ENCODE assay signal across 23 cellular contexts in the genomic region with DNA sequence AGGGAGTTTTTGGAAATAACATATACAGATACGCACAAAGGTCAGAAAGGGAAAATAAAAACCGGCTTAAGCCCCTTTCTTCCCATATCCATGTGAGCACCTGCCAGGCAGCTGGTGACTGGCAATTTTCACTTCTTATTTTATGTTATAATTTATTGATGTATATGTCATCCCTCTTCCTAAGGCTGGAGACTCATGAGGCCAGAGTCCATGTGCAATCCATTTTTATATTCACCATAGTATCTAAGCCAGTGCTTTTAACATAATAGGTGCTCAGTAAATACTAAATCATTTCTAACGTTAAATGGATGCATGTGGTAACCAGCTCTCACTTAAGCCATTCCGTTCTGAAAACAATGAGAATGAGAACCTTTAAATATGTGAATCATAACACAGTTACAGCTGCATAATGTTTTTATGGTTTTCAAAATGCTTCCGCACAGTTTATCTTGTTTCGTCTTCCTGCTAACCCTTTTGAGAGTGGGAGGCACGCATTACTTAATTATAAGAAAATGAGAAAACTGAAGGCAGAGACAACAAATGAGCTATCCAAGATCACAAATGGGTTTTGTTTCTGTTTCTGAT.
"Had no signal": no experiment of that assay in that cellular context is flagged by ENCODE, and none has a peak within 500 bp of the region (broad histone marks: within the 10 kb centered on the region; RNA-seq: fewer than 3 reads in every experiment).

No MANE protein-coding gene starts in this region.

- H2AFZ ChIP-seq: parathyroid adenoma had no signal

- FAIRE-seq: keratinocyte, urothelium cell line had no signal

- H3K79me2 ChIP-seq: parathyroid adenoma had no signal

- H3K4me2 ChIP-seq: smooth muscle cell had no signal

- H3K9ac ChIP-seq: parathyroid adenoma had no signal

- H3K9me3 ChIP-seq: gastrocnemius medialis, heart right ventricle, right lobe of liver, transverse colon had no signal

- ATAC-seq: activated CD4-positive, CD25-positive, alpha-beta regulatory T cell treated with anti-CD3 and anti-CD28 coated beads, Interleukin-2, amount 50 U/mL, for 24 hours; activated T-cell treated with anti-CD3 and anti-CD28 coated beads, Interleukin-2, amount 50 U/mL, for 72 hours; gastrocnemius medialis; T-cell had no signal

- H3K4me1 ChIP-seq: gastrocnemius medialis, parathyroid adenoma, right lobe of liver had no signal

- H3K27me3 ChIP-seq: heart right ventricle, right lobe of liver, transverse colon had no signal

- H3K36me3 ChIP-seq: gastrocnemius medialis, heart right ventricle, right lobe of liver, transverse colon had no signal

- H3K27ac ChIP-seq: gastrocnemius medialis, parathyroid adenoma, right lobe of liver, VCaP had no signal

- DNase-seq: activated CD4-positive, alpha-beta memory T cell treated with anti-CD3 and anti-CD28 coated beads, Interleukin-2, amount 10 ng/mL, durations not matched to agents 7 days and 5 days; activated CD4-positive, alpha-beta T cell treated with anti-CD3 and anti-CD28 coated beads, Interleukin-2, amount 10 ng/mL, durations not matched to agents 24 days and 14 days; activated effector memory CD4-positive, alpha-beta T cell treated with Interleukin-2 at 50 U/mL for 16 hours; activated naive CD4-positive, alpha-beta T cell treated with anti-CD3 and anti-CD28 coated beads for 36 hours; activated naive CD8-positive, alpha-beta T cell treated with anti-CD3 and anti-CD28 coated beads, Interleukin-2, amount 10 ng/mL, durations not matched to agents 7 days and 5 days; activated T-cell treated with anti-CD3 and anti-CD28 coated beads, Interleukin-2, amount 50 U/mL, for 72 hours; caudate nucleus; effector CD4-positive, alpha-beta T cell; erythroblast; gastrocnemius medialis; heart right ventricle; left ventricle myocardium superior; nucleus accumbens; right lobe of liver; stimulated activated CD4-positive, alpha-beta T cell treated with anti-CD3 and anti-CD28 coated beads, Interleukin-15, amount 100 ng/mL, for 24 hours; T-cell; transverse colon had no signal

- H3K4me3 ChIP-seq: gastrocnemius medialis, heart right ventricle, right lobe of liver, smooth muscle cell, transverse colon had no signal
